ENCODE assay signal across 1 cellular context in the genomic region with DNA sequence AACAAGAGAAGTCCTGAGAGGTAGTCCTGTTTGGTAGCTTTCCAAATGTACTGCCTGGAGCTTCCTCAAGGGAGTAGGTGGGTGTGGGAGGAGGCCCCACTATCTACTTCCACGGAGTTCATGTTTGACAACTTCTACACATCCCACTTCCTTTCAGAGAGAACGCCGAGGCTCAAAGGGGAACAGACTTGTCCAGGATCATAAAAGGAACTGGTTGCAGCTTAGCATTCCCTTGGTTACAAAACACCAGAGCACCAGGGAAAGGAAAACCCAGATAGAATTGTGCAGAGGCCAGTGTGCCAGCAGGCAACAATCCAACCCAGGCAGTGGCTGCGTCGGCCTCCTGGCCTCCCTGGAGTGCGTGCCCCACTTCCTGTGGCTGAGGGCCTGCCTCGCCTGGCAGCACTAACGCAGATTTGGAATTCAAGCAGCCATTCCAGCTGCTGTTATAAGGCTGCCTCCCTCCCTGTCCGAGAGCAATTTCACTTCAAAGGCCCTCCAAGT.
TF ChIP-seq lines count a peak whose summit lies in the region.

No MANE protein-coding gene starts in this region.

TF ChIP-seq in Ishikawa, 13 proteins besides CTCF, POLR2A, EP300 and RAD21 (continued from another document):
- TF ChIP-seq, protein P1, sequence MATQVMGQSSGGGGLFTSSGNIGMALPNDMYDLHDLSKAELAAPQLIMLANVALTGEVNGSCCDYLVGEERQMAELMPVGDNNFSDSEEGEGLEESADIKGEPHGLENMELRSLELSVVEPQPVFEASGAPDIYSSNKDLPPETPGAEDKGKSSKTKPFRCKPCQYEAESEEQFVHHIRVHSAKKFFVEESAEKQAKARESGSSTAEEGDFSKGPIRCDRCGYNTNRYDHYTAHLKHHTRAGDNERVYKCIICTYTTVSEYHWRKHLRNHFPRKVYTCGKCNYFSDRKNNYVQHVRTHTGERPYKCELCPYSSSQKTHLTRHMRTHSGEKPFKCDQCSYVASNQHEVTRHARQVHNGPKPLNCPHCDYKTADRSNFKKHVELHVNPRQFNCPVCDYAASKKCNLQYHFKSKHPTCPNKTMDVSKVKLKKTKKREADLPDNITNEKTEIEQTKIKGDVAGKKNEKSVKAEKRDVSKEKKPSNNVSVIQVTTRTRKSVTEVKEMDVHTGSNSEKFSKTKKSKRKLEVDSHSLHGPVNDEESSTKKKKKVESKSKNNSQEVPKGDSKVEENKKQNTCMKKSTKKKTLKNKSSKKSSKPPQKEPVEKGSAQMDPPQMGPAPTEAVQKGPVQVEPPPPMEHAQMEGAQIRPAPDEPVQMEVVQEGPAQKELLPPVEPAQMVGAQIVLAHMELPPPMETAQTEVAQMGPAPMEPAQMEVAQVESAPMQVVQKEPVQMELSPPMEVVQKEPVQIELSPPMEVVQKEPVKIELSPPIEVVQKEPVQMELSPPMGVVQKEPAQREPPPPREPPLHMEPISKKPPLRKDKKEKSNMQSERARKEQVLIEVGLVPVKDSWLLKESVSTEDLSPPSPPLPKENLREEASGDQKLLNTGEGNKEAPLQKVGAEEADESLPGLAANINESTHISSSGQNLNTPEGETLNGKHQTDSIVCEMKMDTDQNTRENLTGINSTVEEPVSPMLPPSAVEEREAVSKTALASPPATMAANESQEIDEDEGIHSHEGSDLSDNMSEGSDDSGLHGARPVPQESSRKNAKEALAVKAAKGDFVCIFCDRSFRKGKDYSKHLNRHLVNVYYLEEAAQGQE (IDR thresholded peaks at IDR 0.05; ENCODE audit: low read depth) = no peak
- TF ChIP-seq TEAD4 (IDR thresholded peaks at IDR 0.05) (peak; percentile 23; the same call in 1 of the 2 replicates), EGR1 (IDR thresholded peaks at IDR 0.05) (no peak), TAF1 (IDR thresholded peaks at IDR 0.05; ENCODE audit: low read depth) (no peak), CEBPB (IDR thresholded peaks at IDR 0.05) (no peak), YY1 (IDR thresholded peaks at IDR 0.05; ENCODE audit: low read depth) (no peak), TCF12 (IDR thresholded peaks at IDR 0.05; ENCODE audit: low read depth) (no peak), NFIC (IDR thresholded peaks at IDR 0.05) (peak; percentile 82), ZBTB7A (IDR thresholded peaks at IDR 0.05; ENCODE audit: low read depth) (no peak), FOXM1 (IDR thresholded peaks at IDR 0.05; ENCODE audit: borderline replicate concordance, low read depth) (no peak)
